In the genomic region with DNA sequence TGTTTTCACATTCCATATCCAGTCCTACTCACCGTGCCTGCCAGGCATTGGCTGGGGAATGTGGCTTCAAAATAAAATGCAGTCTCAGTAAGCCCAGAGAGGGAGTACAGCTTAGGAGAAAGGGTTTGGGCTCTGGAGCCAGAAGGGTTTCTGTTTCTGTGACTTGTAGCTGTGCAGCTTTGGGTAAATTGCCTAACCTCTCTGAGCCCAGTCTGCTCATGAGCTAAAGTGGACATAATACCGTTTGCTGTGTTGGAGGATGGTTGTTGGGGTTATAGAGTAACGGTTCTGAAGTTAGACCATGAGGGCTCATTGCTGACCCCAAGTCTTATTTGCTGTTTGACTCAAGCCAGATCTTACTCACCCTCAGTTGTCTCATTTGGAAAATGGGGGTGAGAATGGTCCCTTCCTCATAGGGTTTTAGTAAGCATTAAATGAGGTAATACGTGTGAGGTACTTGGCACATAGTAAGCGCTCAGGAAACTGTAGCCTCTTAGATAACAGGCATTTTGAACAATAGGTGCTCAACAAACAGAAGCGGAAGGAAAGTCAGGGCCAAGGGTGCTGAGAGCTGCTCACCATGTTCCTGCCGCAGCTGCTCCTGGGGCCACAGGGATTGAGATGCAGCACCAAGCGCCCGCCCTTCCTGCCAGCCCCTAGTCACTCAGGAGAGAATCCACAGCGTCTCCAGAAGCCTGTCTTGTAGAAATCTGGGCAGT, we compare ENCODE assay signal across 14 cellular contexts. TPM values are rescaled to one million over a fixed set of nuclear protein-coding genes. Genes with fewer than 3 reads are reported as not detected.
"Had no signal": no experiment of that assay in that cellular context is flagged by ENCODE, and none has a peak within 500 bp of the region (broad histone marks: within the 10 kb centered on the region; RNA-seq: fewer than 3 reads in every experiment).

No MANE protein-coding gene starts in this region.

- H3K36me3 ChIP-seq: ovary, tibial artery, uterus had no signal

- H3K9me3 ChIP-seq: body of pancreas, ovary, tibial artery, uterus had no signal

- H3K4me1 ChIP-seq: body of pancreas, tibial artery, uterus had no signal

- H3K9me3 Mint-ChIP-seq: activated T-helper 2 cell treated with anti-CD3 and anti-CD28 coated beads, Interferon-gamma antibody, Interleukin-2, Interleukin-4, amounts not matched to agents 10 μg/mL and 5 μg/mL and 100 μg/mL, durations not matched to agents 14 hours and 24 hours and 36 hours; neural crest cell; T-helper 1 cell treated with Interleukin-12 subunit alpha and Interleukin-12 subunit beta and Interleukin-4 antibody, amounts not matched to agents 30 μg/mL and 1 μg/mL, for 36 hours had no signal

- DNase-seq: activated CD4-positive, alpha-beta T cell treated with anti-CD3 and anti-CD28 coated beads, Interleukin-2, amount 50 U/mL, for 1 hour; activated naive CD4-positive, alpha-beta T cell treated with anti-CD3 and anti-CD28 coated beads, Interleukin-2, amount 50 U/mL, for 16 hours; glutamatergic neuron; ovary; tibial artery had no signal

- H3K27me3 ChIP-seq: body of pancreas, ovary, uterus had no signal

- H3K27ac ChIP-seq: body of pancreas, ovary, tibial artery, uterus had no signal

- H3K4me3 ChIP-seq: body of pancreas, ovary, tibial artery, uterus had no signal

- H3K4me3 Mint-ChIP-seq: neural crest cell; T-helper 1 cell treated with Interleukin-12 subunit alpha and Interleukin-12 subunit beta and Interleukin-4 antibody, amounts not matched to agents 30 μg/mL and 1 μg/mL, for 36 hours had no signal

- H3K27ac Mint-ChIP-seq: activated T-helper 2 cell treated with anti-CD3 and anti-CD28 coated beads, Interferon-gamma antibody, Interleukin-2, Interleukin-4, amounts not matched to agents 10 μg/mL and 5 μg/mL and 100 μg/mL, durations not matched to agents 14 hours and 24 hours and 36 hours; T-helper 1 cell treated with Interleukin-12 subunit alpha and Interleukin-12 subunit beta and Interleukin-4 antibody, amounts not matched to agents 30 μg/mL and 1 μg/mL, for 36 hours had no signal

RNA-seq across cellular contexts. Expression of gene C13orf42, which starts 45.5 kb away (rescaled TPM):
- total RNA-seq: activated CD8-positive, alpha-beta memory T cell treated with anti-CD3 and anti-CD28 coated beads for 36 hours; activated T-helper 2 cell treated with anti-CD3 and anti-CD28 coated beads, Interferon-gamma antibody, Interleukin-2, Interleukin-4, amounts not matched to agents 10 μg/mL and 5 μg/mL and 100 μg/mL, durations not matched to agents 14 hours and 24 hours and 36 hours; body of pancreas; esophagus mucosa; neural crest cell; ovary; skeletal muscle tissue; uterus had no signal
- polyA plus RNA-seq: liver had no signal
